26 cellular contexts compared by ENCODE assay signal in the genomic region with DNA sequence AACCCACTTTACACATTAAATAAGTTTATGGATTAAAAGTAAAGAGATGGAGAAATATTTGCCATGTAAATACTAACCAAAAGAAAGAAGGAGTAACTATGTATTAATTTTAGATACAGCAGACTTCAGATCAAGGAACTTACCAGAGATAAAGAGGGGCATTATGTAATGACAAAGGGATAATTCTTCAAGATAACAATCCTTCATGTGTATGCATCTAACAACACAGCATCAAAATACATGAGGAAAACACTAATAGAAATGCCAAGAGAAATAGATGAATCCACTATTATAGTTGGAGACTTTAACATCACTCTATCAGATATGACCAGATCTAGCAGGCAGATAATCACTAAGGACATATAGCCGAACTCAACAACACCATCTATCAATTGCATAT.
"Had no signal": no experiment of that assay in that cellular context is flagged by ENCODE, and none has a peak within 500 bp of the region (broad histone marks: within the 10 kb centered on the region; RNA-seq: fewer than 3 reads in every experiment).

No MANE protein-coding gene starts in this region.

- ATAC-seq: effector memory CD8-positive, alpha-beta T cell; esophagus mucosa; gastroesophageal sphincter; heart left ventricle; left colon; left lobe of liver; lower lobe of right lung; mucosa of descending colon had no signal

- H3K79me2 ChIP-seq: hepatocyte had no signal

- H3K9me3 ChIP-seq: colonic mucosa, esophagus squamous epithelium, gastroesophageal sphincter, heart left ventricle, left ventricle myocardium inferior, lower lobe of right lung, mucosa of descending colon had no signal

- DNase-seq: colonic mucosa; cortex of kidney; effector CD8-positive, alpha-beta T cell; effector memory CD8-positive, alpha-beta T cell; endodermal cell; erythroblast; esophagus squamous epithelium; foreskin fibroblast; heart left ventricle; hypothalamus; immature natural killer cell; islet precursor cell; kidney; kidney glomerular epithelial cell; left colon; left ventricle myocardium inferior; lower lobe of right lung; mesenchymal stem cell; mucosa of descending colon; naive B cell had no signal

- H2AFZ ChIP-seq: hepatocyte had no signal

- H3K36me3 ChIP-seq: colonic mucosa, esophagus squamous epithelium, gastroesophageal sphincter, heart left ventricle, left ventricle myocardium inferior, lower lobe of right lung had no signal

- H3K27me3 ChIP-seq: colonic mucosa, esophagus squamous epithelium, gastroesophageal sphincter, heart left ventricle, hepatocyte had no signal

- H3K4me1 ChIP-seq: colonic mucosa, esophagus squamous epithelium, gastroesophageal sphincter, heart left ventricle, left ventricle myocardium inferior, lower lobe of right lung had no signal

- H3K4me2 ChIP-seq: hepatocyte had no signal

- H3K4me3 ChIP-seq: colonic mucosa, esophagus squamous epithelium, gastroesophageal sphincter, heart left ventricle, hepatocyte, left ventricle myocardium inferior, lower lobe of right lung, mucosa of descending colon had no signal

- H3K27ac ChIP-seq: colonic mucosa, epithelial cell of prostate, esophagus squamous epithelium, gastroesophageal sphincter, heart left ventricle, hepatocyte, left ventricle myocardium inferior, lower lobe of right lung had no signal

- FAIRE-seq: endometrium, kidney had no signal
